ENCODE assay signal across 1 cellular context in the genomic region with DNA sequence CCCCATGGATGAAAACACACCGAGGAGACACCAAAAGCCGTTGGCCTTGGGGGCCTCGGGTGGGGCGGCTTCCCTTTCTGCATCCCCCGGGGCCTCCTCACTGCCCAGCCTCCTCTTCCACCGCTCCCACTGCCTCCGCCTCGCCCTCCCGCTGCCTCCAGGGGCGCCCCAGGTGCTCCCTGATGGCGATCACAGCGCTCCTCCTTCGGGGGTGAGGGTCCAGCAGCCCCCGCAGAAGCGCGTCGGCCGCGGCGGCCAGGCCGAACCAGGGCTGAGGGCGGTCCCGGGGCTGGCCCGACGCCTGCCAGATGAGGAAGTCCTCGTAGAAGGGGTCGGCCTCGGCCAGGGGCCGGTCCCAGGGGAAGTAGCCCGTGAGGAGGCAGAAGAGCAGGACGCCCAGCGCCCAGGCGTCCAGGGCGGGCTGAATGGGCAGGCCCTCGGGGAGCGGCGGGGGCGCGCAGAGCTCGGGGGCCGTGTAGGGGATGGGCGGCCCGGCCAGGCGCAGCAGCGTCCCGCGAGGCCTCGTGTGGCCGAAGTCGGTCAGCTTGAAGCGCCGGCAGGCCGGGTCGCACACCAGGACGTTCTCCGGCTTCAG.
A peak's percentile ranks its signal among the peaks of the same experiment; 100 is the strongest.
TF ChIP-seq lines count a peak whose summit lies in the region.

No MANE protein-coding gene starts in this region.

TF ChIP-seq in HepG2, 621 proteins besides CTCF, POLR2A, EP300 and RAD21:
- TF ChIP-seq, protein P1, sequence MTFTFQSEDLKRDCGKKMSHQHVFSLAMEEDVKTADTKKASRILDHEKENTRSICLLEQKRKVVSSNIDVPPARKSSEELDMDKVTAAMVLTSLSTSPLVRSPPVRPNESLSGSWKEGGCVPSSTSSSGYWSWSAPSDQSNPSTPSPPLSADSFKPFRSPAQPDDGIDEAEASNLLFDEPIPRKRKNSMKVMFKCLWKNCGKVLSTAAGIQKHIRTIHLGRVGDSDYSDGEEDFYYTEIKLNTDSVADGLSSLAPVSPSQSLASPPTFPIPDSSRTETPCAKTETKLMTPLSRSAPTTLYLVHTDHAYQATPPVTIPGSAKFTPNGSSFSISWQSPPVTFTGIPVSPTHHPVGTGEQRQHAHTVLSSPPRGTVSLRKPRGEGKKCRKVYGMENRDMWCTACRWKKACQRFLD (CRISPR knock-in tag; IDR thresholded peaks at IDR 0.05; ENCODE audit: borderline replicate concordance), result no peak
- TF ChIP-seq, protein P2, sequence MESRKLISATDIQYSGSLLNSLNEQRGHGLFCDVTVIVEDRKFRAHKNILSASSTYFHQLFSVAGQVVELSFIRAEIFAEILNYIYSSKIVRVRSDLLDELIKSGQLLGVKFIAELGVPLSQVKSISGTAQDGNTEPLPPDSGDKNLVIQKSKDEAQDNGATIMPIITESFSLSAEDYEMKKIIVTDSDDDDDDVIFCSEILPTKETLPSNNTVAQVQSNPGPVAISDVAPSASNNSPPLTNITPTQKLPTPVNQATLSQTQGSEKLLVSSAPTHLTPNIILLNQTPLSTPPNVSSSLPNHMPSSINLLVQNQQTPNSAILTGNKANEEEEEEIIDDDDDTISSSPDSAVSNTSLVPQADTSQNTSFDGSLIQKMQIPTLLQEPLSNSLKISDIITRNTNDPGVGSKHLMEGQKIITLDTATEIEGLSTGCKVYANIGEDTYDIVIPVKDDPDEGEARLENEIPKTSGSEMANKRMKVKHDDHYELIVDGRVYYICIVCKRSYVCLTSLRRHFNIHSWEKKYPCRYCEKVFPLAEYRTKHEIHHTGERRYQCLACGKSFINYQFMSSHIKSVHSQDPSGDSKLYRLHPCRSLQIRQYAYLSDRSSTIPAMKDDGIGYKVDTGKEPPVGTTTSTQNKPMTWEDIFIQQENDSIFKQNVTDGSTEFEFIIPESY (CRISPR knock-in tag; IDR thresholded peaks at IDR 0.05), result peak; percentile 96
